ENCODE assay signal across 8 cellular contexts in genomic region chr20:35994994-35995453, GRCh38. TPM values are rescaled to one million over a fixed set of nuclear protein-coding genes. Genes with fewer than 3 reads are reported as not detected.
DNase-seq lines count a peak whose midpoint lies in the region; ATAC-seq and TF ChIP-seq lines count a peak whose summit lies in the region.

No MANE protein-coding gene starts in this region.

- H3K4me1 Mint-ChIP-seq in WTC11 = peaks cover 10% of the 10 kb centered on the region

- H3K27ac Mint-ChIP-seq in WTC11 = no peak overlapping the region

- ATAC-seq in WTC11 (peak; percentile 97), HG03378 (IDR thresholded peaks at IDR 0.05; ENCODE audit: unreplicated experiment) (no peak)

- H3K36me3 ChIP-seq in A673 (ENCODE audit: insufficient read depth, low read length, poor library complexity, severe bottlenecking) = no peaks in the 10 kb centered on the region

- DNase-seq in A673 (ENCODE audit: low spot score) (peak; percentile 76), H4 (ENCODE audit: low spot score) (peak; percentile 68), NCI-H345 (lab: John Stamatoyannopoulos, UW) (peak; percentile 91), WTC11 (ENCODE audit: low spot score) (peak; percentile 94), T47D (ENCODE audit: low read depth in 1 of 2, low spot score in 1 of 2) (peak; percentile 73 to 88), inferior parietal cortex (ENCODE audit: extremely low spot score) (peak; percentile 73)
- peak; percentile 56 to 71 (median 70) for DNase-seq in stimulated activated CD4-positive, alpha-beta T cell treated with anti-CD3 and anti-CD28 coated beads, Interleukin-12 subunit alpha, Interleukin-12 subunit beta, amount 100 ng/mL, for 48 hours (ENCODE audit: low read depth in 2 of 3, low spot score in 1 of 3)

- H3K36me3 Mint-ChIP-seq in WTC11 = no peaks in the 10 kb centered on the region

- no peaks in the 10 kb centered on the region for H3K9me3 ChIP-seq in A673 (ENCODE audit: low read depth, low read length, poor library complexity, severe bottlenecking)

- H3K4me1 ChIP-seq in A673 (ENCODE audit: insufficient read depth, low read length, poor library complexity, severe bottlenecking) = no peaks in the 10 kb centered on the region

- TF ChIP-seq CTCF in A673 (conservative IDR thresholded peaks at IDR 0.05; ENCODE audit: low read depth, low read length) = peak; percentile 91
- TF ChIP-seq CTCF in WTC11 (IDR thresholded peaks at IDR 0.05) = peak; percentile 71

- no TSS peak for BruUV-seq in A673 (replicated peaks; lab: Mats Ljungman, UMichigan)

- intact Hi-C loops in A673 (cut with micrococcal nuclease; ENCODE audit: unreplicated experiment) = loop anchor here (1.0 to 10.0 kb wide), 4 partner anchors 143 to 440 kb away; partner anchors contain the start of gene EPB41L1

- H3K4me3 Mint-ChIP-seq in WTC11 = no peak overlapping the region

- 0 out of 2 replicates have a peak, but pooled peaks cover 3% of the 10 kb centered on the region for H3K9me3 Mint-ChIP-seq in WTC11

- POLR2A ChIA-PET in A673 (lab: Charles Lee; ENCODE audit: low non-redundant PET) = no interaction called here
- POLR2A ChIA-PET in WTC11 (lab: Charles Lee) = interaction anchor here (0.6 kb wide), 1 partner anchor 1089 kb away, joined by 4 read pairs; no protein-coding TSS in a partner anchor

- in situ Hi-C loops in T47D (cut with HindIII; ENCODE audit: low pct_unique_long_range_greater_than_20kb, low sequenced_read_pairs) = no loop called here

- H3K27ac ChIP-seq in A673 (ENCODE audit: low read depth, low read length, poor library complexity, severe bottlenecking) = no peak overlapping the region

- CTCF ChIA-PET in A673 (lab: Charles Lee) = interaction anchor here (0.8 to 1.3 kb wide), 5 partner anchors 9 to 205 kb away, joined by 3 to 39 read pairs (median 4); no protein-coding TSS in a partner anchor
- CTCF ChIA-PET in WTC11 (lab: Charles Lee) = interaction anchor here (0.6 to 6.1 kb wide), 41 partner anchors 8 to 460 kb away, joined by 3 to 366 read pairs (median 5); partner anchors contain the start of gene SCAND1

- H3K4me3 ChIP-seq in A673 (ENCODE audit: low read depth, low read length, poor library complexity, severe bottlenecking) = no peak overlapping the region

- H3K27me3 Mint-ChIP-seq in WTC11 (ENCODE audit: low read depth) = no peaks in the 10 kb centered on the region

- no peaks in the 10 kb centered on the region for H3K27me3 ChIP-seq in A673 (replicated peaks; ENCODE audit: insufficient read depth, low read depth, low read length, poor library complexity)

TF ChIP-seq in WTC11, 78 proteins besides CTCF, POLR2A, EP300 and RAD21:
- no peak for TF ChIP-seq E2F1 (CRISPR knock-in tag; IDR thresholded peaks at IDR 0.05)
- no peak for TF ChIP-seq CREM (CRISPR knock-in tag; IDR thresholded peaks at IDR 0.05)
- 0 out of 2 replicates have a peak, but pooled peaks have one; percentile 20 for TF ChIP-seq TEAD1 (CRISPR knock-in tag; IDR thresholded peaks at IDR 0.05)
- TF ChIP-seq ZSCAN18 (CRISPR knock-in tag; IDR thresholded peaks at IDR 0.05) = 0 out of 2 replicates have a peak, but pooled peaks have one; percentile 49
- peak; percentile 79; the same call in 1 of the 2 replicates for TF ChIP-seq EMX1 (CRISPR knock-in tag; IDR thresholded peaks at IDR 0.05)
- peak; percentile 61; the same call in 1 of the 2 replicates for TF ChIP-seq ERG (CRISPR knock-in tag; IDR thresholded peaks at IDR 0.05)

RNA-seq across cellular contexts. Expression of gene CNBD2, which starts 26.6 kb away (rescaled TPM):
- total RNA-seq in A673 (2021) = 3.1 and 4.5 TPM in 2 replicates
- total RNA-seq in H4 (2014; rRNA removed; shearing (Covaris generic)) = 5.2 TPM in 1 of 2 replicates, not detected in the other
- 2.2 to 3.8 TPM (median 2.9 TPM) in 3 replicates for total RNA-seq in WTC11 (2021)

RNA-seq across cellular contexts. Expression of gene SCAND1, which starts 40.7 kb away (rescaled TPM):
- 84.5 and 95.2 TPM in 2 replicates for total RNA-seq in A673 (2021)
- total RNA-seq in H4 (2014; rRNA removed; shearing (Covaris generic)) = 67.9 and 104 TPM in 2 replicates
- 94.2 to 103 TPM (median 94.6 TPM) in 3 replicates for total RNA-seq in WTC11 (2021)
